ENCODE assay signal across 32 cellular contexts in genomic region chr5:180235077-180235476, GRCh38. TPM values are rescaled to one million over a fixed set of nuclear protein-coding genes. Genes with fewer than 3 reads are reported as not detected.
"Had no signal": no experiment of that assay in that cellular context is flagged by ENCODE, and none has a peak within 500 bp of the region (broad histone marks: within the 10 kb centered on the region; RNA-seq: fewer than 3 reads in every experiment).

No MANE protein-coding gene starts in this region.

- DNase-seq: activated CD4-positive, alpha-beta memory T cell treated with anti-CD3 and anti-CD28 coated beads for 36 hours; activated CD4-positive, alpha-beta T cell treated with anti-CD3 and anti-CD28 coated beads for 4 hours; activated CD4-positive, alpha-beta T cell treated with anti-CD3 and anti-CD28 coated beads, Interleukin-2, amount 50 U/mL, for 1 hour; activated CD8-positive, alpha-beta memory T cell treated with anti-CD3 and anti-CD28 coated beads, Interleukin-2, amount 50 U/mL, for 4 hours; activated gamma-delta T cell treated with Interleukin-2 at 50 U/mL for 16 hours; activated naive CD4-positive, alpha-beta T cell treated with anti-CD3 and anti-CD28 coated beads for 36 hours; activated T-cell treated with anti-CD3 and anti-CD28 coated beads for 4 hours; activated T-cell treated with anti-CD3 and anti-CD28 coated beads, Interleukin-2, amount 50 U/mL, for 4 hours; adrenal gland; Karpas-422; KBM-7; NCI-H1048; NCI-H1105 treated with DMSO at 0.1 percent for 48 hours; NCI-H1436 treated with DMSO at 0.1 percent for 48 hours; NCI-H1694 treated with DMSO at 0.1 percent for 48 hours; NCI-H2029; NCI-H510A; NCI-H526; NCI-H748 treated with DMSO at 0.1 percent for 48 hours; NK-92 treated with Interleukin-12 subunit alpha and Interleukin-12 subunit beta, amount 100 ng/mL, for 24 hours; PC-9; Right ventricle myocardium superior; T1000 had no signal

- ATAC-seq: activated CD4-positive, CD25-positive, alpha-beta regulatory T cell treated with anti-CD3 and anti-CD28 coated beads, Interleukin-2, amount 50 U/mL, for 24 hours; activated naive CD4-positive, alpha-beta T cell treated with anti-CD3 and anti-CD28 coated beads, Interleukin-2, amount 50 U/mL, for 72 hours; activated T-cell treated with anti-CD3 and anti-CD28 coated beads, Interleukin-2, amount 50 U/mL, for 4 hours had no signal

- H3K27me3 ChIP-seq: adrenal gland had no signal

- H3K4me1 ChIP-seq: adrenal gland had no signal

- H3K27ac Mint-ChIP-seq: activated CD4-positive, alpha-beta memory T cell treated with anti-CD3 and anti-CD28 coated beads for 36 hours; activated naive CD4-positive, alpha-beta T cell treated with anti-CD3 and anti-CD28 coated beads for 36 hours; activated naive CD4-positive, alpha-beta T cell treated with anti-CD3 and anti-CD28 coated beads, Interleukin-2, amount 50 U/mL, for 72 hours; activated T-helper 1 cell treated with anti-CD3 and anti-CD28 coated beads, Interleukin-12 subunit alpha, Interleukin-12 subunit beta, Interleukin-2, Interleukin-4 antibody, amounts not matched to agents 30 ng/mL and 10 ng/mL and 1 ng/mL, durations not matched to agents 14 hours and 24 hours and 36 hours; brain had no signal

- H3K9me3 Mint-ChIP-seq: brain; central memory CD8-positive, alpha-beta T cell had no signal

- H3K4me3 Mint-ChIP-seq: activated CD4-positive, alpha-beta memory T cell treated with anti-CD3 and anti-CD28 coated beads for 36 hours; activated naive CD4-positive, alpha-beta T cell treated with anti-CD3 and anti-CD28 coated beads for 36 hours; activated T-cell treated with anti-CD3 and anti-CD28 coated beads, Interleukin-2, amount 50 U/mL, for 4 hours; activated T-helper 1 cell treated with anti-CD3 and anti-CD28 coated beads, Interleukin-12 subunit alpha, Interleukin-12 subunit beta, Interleukin-2, Interleukin-4 antibody, amounts not matched to agents 30 ng/mL and 10 ng/mL and 1 ng/mL, durations not matched to agents 14 hours and 24 hours and 36 hours; brain; central memory CD8-positive, alpha-beta T cell had no signal

- H3K9me3 ChIP-seq: adrenal gland had no signal

- H3K4me3 ChIP-seq: adrenal gland, PC-9 had no signal

- H3K27ac ChIP-seq: adrenal gland, PC-9 had no signal

- H3K4me2 ChIP-seq: PC-9 had no signal

- H2AFZ ChIP-seq: PC-9 had no signal

- H3K27me3 Mint-ChIP-seq: activated CD4-positive, alpha-beta memory T cell treated with anti-CD3 and anti-CD28 coated beads for 36 hours; brain; central memory CD8-positive, alpha-beta T cell had no signal

- H3K4me1 Mint-ChIP-seq: central memory CD8-positive, alpha-beta T cell had no signal

RNA-seq across cellular contexts. Expression of gene RASGEF1C, which starts 26.1 kb away (rescaled TPM):
- total RNA-seq: activated CD4-positive, alpha-beta memory T cell treated with anti-CD3 and anti-CD28 coated beads for 36 hours; activated naive CD4-positive, alpha-beta T cell treated with anti-CD3 and anti-CD28 coated beads for 36 hours; activated naive CD4-positive, alpha-beta T cell treated with anti-CD3 and anti-CD28 coated beads, Interleukin-2, amount 50 U/mL, for 72 hours; activated T-cell treated with anti-CD3 and anti-CD28 coated beads, Interleukin-2, amount 50 U/mL, for 4 hours; activated T-helper 1 cell treated with anti-CD3 and anti-CD28 coated beads, Interleukin-12 subunit alpha, Interleukin-12 subunit beta, Interleukin-2, Interleukin-4 antibody, amounts not matched to agents 30 ng/mL and 10 ng/mL and 1 ng/mL, durations not matched to agents 14 hours and 24 hours and 36 hours; MCF 10A; OCI-LY7; PC-9; T-helper 1 cell treated with Interleukin-12 subunit alpha and Interleukin-12 subunit beta and Interleukin-4 antibody, amounts not matched to agents 30 ng/mL and 1 ng/mL, for 36 hours; T-helper 2 cell treated with Interferon-gamma antibody and Interleukin-4, amounts not matched to agents 100 ng/mL and 5 ng/mL, for 36 hours had no signal
